In the genomic region with DNA sequence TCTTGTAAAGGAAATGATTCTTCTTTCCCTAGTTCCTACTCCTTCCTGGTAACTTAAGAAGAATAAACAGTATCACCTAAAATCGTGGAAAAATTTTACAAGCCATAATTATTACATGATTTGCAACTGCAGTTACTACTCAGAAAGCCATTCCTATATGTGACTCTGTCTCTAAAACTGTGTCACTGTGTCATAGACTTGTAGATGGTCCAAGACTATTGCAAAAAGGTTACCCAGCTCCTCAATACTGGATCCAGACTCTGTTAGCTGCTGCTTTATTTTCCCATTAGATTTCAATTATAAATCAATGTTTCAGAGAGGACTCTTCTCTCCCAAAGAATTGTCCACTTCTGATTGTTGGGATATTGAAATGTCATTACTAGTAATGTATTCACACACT, we compare ENCODE assay signal across 25 cellular contexts.
DNase-seq lines count a peak whose midpoint lies in the region; ATAC-seq, FAIRE-seq and TF ChIP-seq lines count a peak whose summit lies in the region.
"Had no signal": no experiment of that assay in that cellular context is flagged by ENCODE, and none has a peak within 500 bp of the region (broad histone marks: within the 10 kb centered on the region; RNA-seq: fewer than 3 reads in every experiment).

No MANE protein-coding gene starts in this region.

- no peak overlapping the region for H3K4me3 ChIP-seq in PC-3 (ENCODE audit: low read length)
- no peak overlapping the region for H3K4me3 ChIP-seq in psoas muscle
- no peak overlapping the region for H3K4me3 ChIP-seq in Karpas-422 (ENCODE audit: low read length)
- H3K4me3 ChIP-seq: A549; BLaER1 treated with 17β-estradiol and CSF1 and Interleukin-3, amounts not matched to agents 10 nM and 100 nM; GM12878 had no signal

- peak; percentile 18; the same call in 1 of the 2 replicates for ATAC-seq in PC-3
- ATAC-seq in psoas muscle = peak in 3 of 4 donors; percentile 76 to 86 (median 84)
- ATAC-seq in HG03095 (IDR thresholded peaks at IDR 0.05; ENCODE audit: unreplicated experiment) = no peak
- ATAC-seq: A549; CD8-positive, alpha-beta T cell; GM12878 had no signal

- TF ChIP-seq CTCF in D721Med (IDR thresholded peaks at IDR 0.05; ENCODE audit: insufficient read depth, missing control alignments) (no peak), PC-3 (conservative IDR thresholded peaks at IDR 0.05; ENCODE audit: low read depth, low read length) (no peak), psoas muscle (IDR thresholded peaks at IDR 0.05) (no peak)

- H3K4me2 ChIP-seq in PC-3 (ENCODE audit: low read length) = no peak overlapping the region
- H3K4me2 ChIP-seq in Karpas-422 (ENCODE audit: low read depth, low read length, poor library complexity, severe bottlenecking) = no peak overlapping the region
- H3K4me2 ChIP-seq: A549; BLaER1 treated with 17β-estradiol and CSF1 and Interleukin-3, amounts not matched to agents 10 nM and 100 nM had no signal

- no peaks in the 10 kb centered on the region for H3K9me3 ChIP-seq in PC-3 (ENCODE audit: low read length)
- H3K9me3 ChIP-seq in psoas muscle = no peaks in the 10 kb centered on the region
- H3K9me3 ChIP-seq in Karpas-422 (ENCODE audit: low read length) = no peaks in the 10 kb centered on the region
- H3K9me3 ChIP-seq: A549; BLaER1 treated with 17β-estradiol and CSF1 and Interleukin-3, amounts not matched to agents 10 nM and 100 nM; Caco-2 had no signal

- DNase-seq in D721Med (ENCODE audit: insufficient read length, low spot score) = no peak
- DNase-seq in PC-3 = no peak
- no peak for DNase-seq in psoas muscle
- no peak for DNase-seq in activated T-cell treated with anti-CD3 and anti-CD28 coated beads, Interleukin-2, amount 50 U/mL, for 1 hour
- DNase-seq in Karpas-422 = no peak
- DNase-seq: AML-193; Caco-2; Calu3; CD4-positive, alpha-beta T cell; CD8-positive, alpha-beta T cell; DMS 273 treated with DMSO at 0.1 percent for 48 hours; DMS153; DMS53; DMS79; DND-41; EL; GDM1 had no signal

- H3K79me2 ChIP-seq in PC-3 (ENCODE audit: low read length) = no peaks in the 10 kb centered on the region
- no peaks in the 10 kb centered on the region for H3K79me2 ChIP-seq in Karpas-422 (ENCODE audit: low read length)

- FAIRE-seq in D721Med (lab: Jason Lieb, UNC) = peak; percentile 21
- FAIRE-seq: A549, GM12878, GM12892, GM18507 had no signal

- no TSS peak for BruUV-seq in PC-3 (replicated peaks; lab: Mats Ljungman, UMichigan)

- H3K4me1 ChIP-seq in PC-3 (ENCODE audit: insufficient read depth, low read length) (peaks cover 14% of the 10 kb centered on the region), psoas muscle (peaks cover 13% of the 10 kb centered on the region), Karpas-422 (ENCODE audit: low read length) (no peaks in the 10 kb centered on the region)
- H3K4me1 ChIP-seq: A549; BLaER1 treated with 17β-estradiol and CSF1 and Interleukin-3, amounts not matched to agents 10 nM and 100 nM; Caco-2 had no signal

- H4K20me1 ChIP-seq in PC-3 (ENCODE audit: low read length) = no peaks in the 10 kb centered on the region
- no peaks in the 10 kb centered on the region for H4K20me1 ChIP-seq in Karpas-422 (ENCODE audit: insufficient read depth, low read depth, low read length)
- H4K20me1 ChIP-seq: BLaER1 treated with 17β-estradiol and CSF1 and Interleukin-3, amounts not matched to agents 10 nM and 100 nM had no signal

- 39 to 49% (median 47%) methylated on average over 1 of the region's 1 CpG for WGBS in psoas muscle, 3 donors

- no peaks in the 10 kb centered on the region for H3K27me3 ChIP-seq in PC-3 (ENCODE audit: low read length)
- H3K27me3 ChIP-seq in psoas muscle (ENCODE audit: insufficient read depth in 3 of 3, low read length in 2 of 3) = no peaks in the 10 kb centered on the region
- H3K27me3 ChIP-seq in Karpas-422 (ENCODE audit: low read length) = no peaks in the 10 kb centered on the region
- H3K27me3 ChIP-seq: BLaER1 treated with 17β-estradiol and CSF1 and Interleukin-3, amounts not matched to agents 10 nM and 100 nM had no signal

- no peaks in the 10 kb centered on the region for H3F3A ChIP-seq in PC-3 (ENCODE audit: low read length, unreplicated experiment)

- CTCF ChIA-PET in PC-3 (lab: Charles Lee) = no interaction called here

- H2AFZ ChIP-seq in PC-3 (ENCODE audit: low read length) = no peak overlapping the region
- no peak overlapping the region for H2AFZ ChIP-seq in Karpas-422 (ENCODE audit: low read length)

- no peaks in the 10 kb centered on the region for H3K36me3 ChIP-seq in PC-3 (ENCODE audit: low read depth, low read length)
- no peaks in the 10 kb centered on the region for H3K36me3 ChIP-seq in psoas muscle (ENCODE audit: insufficient read depth in 1 of 2, low read depth in 1 of 2)
- H3K36me3 ChIP-seq in Karpas-422 (ENCODE audit: insufficient read depth, low read length) = no peaks in the 10 kb centered on the region
- H3K36me3 ChIP-seq: BLaER1 treated with 17β-estradiol and CSF1 and Interleukin-3, amounts not matched to agents 10 nM and 100 nM had no signal

- POLR2A ChIA-PET in PC-3 (lab: Charles Lee; ENCODE audit: unreplicated experiment) = no interaction called here

- H3K27ac ChIP-seq in PC-3 (ENCODE audit: low read length) (no peak overlapping the region), psoas muscle (no peak overlapping the region), Karpas-422 (ENCODE audit: low read length) (no peak overlapping the region)
- H3K27ac ChIP-seq: 22Rv1; A549; BLaER1 treated with 17β-estradiol and CSF1 and Interleukin-3, amounts not matched to agents 10 nM and 100 nM; C4-2B had no signal

- H3K9ac ChIP-seq in PC-3 (ENCODE audit: low read length) = no peak overlapping the region
- no peak overlapping the region for H3K9ac ChIP-seq in Karpas-422 (ENCODE audit: low read length)
- H3K9ac ChIP-seq: BLaER1 treated with 17β-estradiol and CSF1 and Interleukin-3, amounts not matched to agents 10 nM and 100 nM had no signal

- intact Hi-C loops in PC-3 (cut with micrococcal nuclease) = loop anchor here (10.0 kb wide), 1 partner anchor 625 kb away; no protein-coding TSS in a partner anchor
- intact Hi-C loops in psoas muscle (cut with DNase I) = loop anchor here (5.0 to 10.0 kb wide), 3 partner anchors 187 to 625 kb away; no protein-coding TSS in a partner anchor

- no peaks in the 10 kb centered on the region for H3K9me2 ChIP-seq in PC-3 (replicated peaks; ENCODE audit: low read length)
- no peaks in the 10 kb centered on the region for H3K9me2 ChIP-seq in Karpas-422 (replicated peaks; ENCODE audit: insufficient read depth, low read length)
